Comparison of ENCODE assay signal across 8 cellular contexts in genomic region chr3:24963762-24964625, GRCh38.
DNase-seq lines count a peak whose midpoint lies in the region; ATAC-seq and TF ChIP-seq lines count a peak whose summit lies in the region.

No MANE protein-coding gene starts in this region.

- ATAC-seq in HG03439 (IDR thresholded peaks at IDR 0.05; ENCODE audit: unreplicated experiment) (peak; percentile 53), GM18505 (IDR thresholded peaks at IDR 0.05; ENCODE audit: unreplicated experiment) (no peak), GM18519 (IDR thresholded peaks at IDR 0.05; ENCODE audit: low FRiP score, unreplicated experiment) (no peak)
- no peak for ATAC-seq in naive thymus-derived CD8-positive, alpha-beta T cell

- H3K4me3 Mint-ChIP-seq in T-helper 2 cell treated with Interferon-gamma antibody and Interleukin-4, amounts not matched to agents 5 μg/mL and 100 μg/mL, for 36 hours: no peak overlapping the region
- H3K4me3 Mint-ChIP-seq in naive thymus-derived CD8-positive, alpha-beta T cell: no peak overlapping the region

- no peak overlapping the region for H3K4me3 ChIP-seq in astrocyte of the spinal cord (ENCODE audit: low read depth, low read length)

- POLR2A ChIA-PET in naive thymus-derived CD8-positive, alpha-beta T cell (lab: Charles Lee): no interaction called here

- in situ Hi-C loops in astrocyte of the spinal cord (cut with HindIII; ENCODE audit: low sequenced_read_pairs): no loop called here

- no peaks in the 10 kb centered on the region for H3K9me3 Mint-ChIP-seq in T-helper 2 cell treated with Interferon-gamma antibody and Interleukin-4, amounts not matched to agents 5 μg/mL and 100 μg/mL, for 36 hours
- peaks cover 0 to 4% (median 0%) of the 10 kb centered on the region in 9 donors for H3K9me3 Mint-ChIP-seq in naive thymus-derived CD8-positive, alpha-beta T cell

- no peaks in the 10 kb centered on the region for H3K4me1 Mint-ChIP-seq in T-helper 2 cell treated with Interferon-gamma antibody and Interleukin-4, amounts not matched to agents 5 μg/mL and 100 μg/mL, for 36 hours (ENCODE audit: low read depth)
- peaks cover 0 to 2% (median 0%) of the 10 kb centered on the region in 4 donors for H3K4me1 Mint-ChIP-seq in naive thymus-derived CD8-positive, alpha-beta T cell

- TF ChIP-seq CTCF in astrocyte of the spinal cord (IDR thresholded peaks at IDR 0.05; ENCODE audit: low read depth, low read length): peak; percentile 55

- no peak for TF ChIP-seq POLR2A in GM18505 (IDR thresholded peaks at IDR 0.05; ENCODE audit: borderline replicate concordance, extremely low read depth, insufficient read depth, insufficient read length)

- DNase-seq in EH (ENCODE audit: low read depth): peak; percentile 49
- DNase-seq in astrocyte of the spinal cord (ENCODE audit: low read depth, low spot score): peak; percentile 58
- DNase-seq in midbrain (lab: John Stamatoyannopoulos, UW): peak; percentile 7
- DNase-seq in T-helper 2 cell treated with Interferon-gamma antibody and Interleukin-4, amounts not matched to agents 5 μg/mL and 100 μg/mL, for 36 hours (ENCODE audit: low spot score): no peak
- DNase-seq in naive thymus-derived CD8-positive, alpha-beta T cell: no peak

- H3K27me3 Mint-ChIP-seq in T-helper 2 cell treated with Interferon-gamma antibody and Interleukin-4, amounts not matched to agents 5 μg/mL and 100 μg/mL, for 36 hours (ENCODE audit: low read depth): no peaks in the 10 kb centered on the region
- H3K27me3 Mint-ChIP-seq in naive thymus-derived CD8-positive, alpha-beta T cell: no peaks in the 10 kb centered on the region

- H3K36me3 Mint-ChIP-seq in T-helper 2 cell treated with Interferon-gamma antibody and Interleukin-4, amounts not matched to agents 5 μg/mL and 100 μg/mL, for 36 hours (ENCODE audit: low read depth): no peaks in the 10 kb centered on the region
- no peaks in the 10 kb centered on the region for H3K36me3 Mint-ChIP-seq in naive thymus-derived CD8-positive, alpha-beta T cell

- no peak overlapping the region for H3K27ac Mint-ChIP-seq in T-helper 2 cell treated with Interferon-gamma antibody and Interleukin-4, amounts not matched to agents 5 μg/mL and 100 μg/mL, for 36 hours
- H3K27ac Mint-ChIP-seq in naive thymus-derived CD8-positive, alpha-beta T cell: no peak overlapping the region

Comparison
In these comparisons a context has a peak if more than half of its experiments do, and no peak if none do; other contexts are left out.
1. DNase-seq: peak in EH (single experiment), astrocyte of the spinal cord (single experiment) and midbrain (single experiment); none in T-helper 2 cell treated with Interferon-gamma antibody and Interleukin-4, amounts not matched to agents 5 μg/mL and 100 μg/mL, for 36 hours (single experiment) and naive thymus-derived CD8-positive, alpha-beta T cell (0 of 10).